In the genomic region with DNA sequence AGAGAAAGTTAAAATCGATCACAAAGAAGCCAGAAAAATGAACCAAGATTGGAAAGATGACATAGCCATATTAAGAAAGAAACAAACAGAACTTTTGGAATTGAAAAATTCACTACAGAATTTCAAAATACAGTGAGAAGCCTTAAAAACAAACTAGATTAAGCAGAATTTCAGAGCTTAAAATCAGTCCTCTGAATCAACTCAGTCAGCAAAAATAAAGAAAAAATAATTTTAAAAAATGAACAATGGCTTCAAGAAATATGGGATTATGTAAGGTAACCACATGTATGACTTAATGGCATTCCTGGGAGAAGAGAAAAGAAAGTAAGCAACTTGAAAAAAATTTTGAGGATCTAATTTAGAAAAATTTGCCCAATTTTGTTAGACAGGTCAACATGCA, we compare ENCODE assay signal across 20 cellular contexts.
"Had no signal": no experiment of that assay in that cellular context is flagged by ENCODE, and none has a peak within 500 bp of the region (broad histone marks: within the 10 kb centered on the region; RNA-seq: fewer than 3 reads in every experiment).

No MANE protein-coding gene starts in this region.

- H3K4me1 ChIP-seq: colonic mucosa, esophagus muscularis mucosa, esophagus squamous epithelium, foreskin keratinocyte, gastrocnemius medialis, gastroesophageal sphincter, heart left ventricle, heart right ventricle had no signal

- ATAC-seq: effector memory CD8-positive, alpha-beta T cell; esophagus mucosa; gastrocnemius medialis; gastroesophageal sphincter; heart left ventricle; heart right ventricle had no signal

- FAIRE-seq: colon, endometrium had no signal

- H3K4me3 ChIP-seq: colonic mucosa, coronary artery, dorsolateral prefrontal cortex, esophagus muscularis mucosa, esophagus squamous epithelium, gastrocnemius medialis, gastroesophageal sphincter, heart left ventricle, heart right ventricle had no signal

- H3K27me3 ChIP-seq: colonic mucosa, esophagus muscularis mucosa, esophagus squamous epithelium, foreskin keratinocyte, gastrocnemius medialis, gastroesophageal sphincter, heart left ventricle, heart right ventricle had no signal

- H3K36me3 ChIP-seq: colonic mucosa, esophagus muscularis mucosa, esophagus squamous epithelium, gastrocnemius medialis, gastroesophageal sphincter, heart left ventricle, heart right ventricle had no signal

- H3K9me3 ChIP-seq: colonic mucosa, gastrocnemius medialis had no signal

- H3K27ac ChIP-seq: colonic mucosa, coronary artery, dorsolateral prefrontal cortex, epithelial cell of prostate, esophagus muscularis mucosa, esophagus squamous epithelium, foreskin keratinocyte, gastrocnemius medialis, gastroesophageal sphincter, heart left ventricle, heart right ventricle had no signal

- DNase-seq: colonic mucosa; cortex of kidney; dorsolateral prefrontal cortex; effector CD4-positive, alpha-beta T cell; effector CD8-positive, alpha-beta T cell; effector memory CD4-positive, alpha-beta T cell; effector memory CD8-positive, alpha-beta T cell; esophagus squamous epithelium; gastrocnemius medialis; glutamatergic neuron; heart left ventricle; heart right ventricle had no signal
